ENCODE assay signal across 8 cellular contexts in genomic region chr2:9142551-9143263, GRCh38.
DNase-seq lines count a peak whose midpoint lies in the region; ATAC-seq lines count a peak whose summit lies in the region.

No MANE protein-coding gene starts in this region.

- no peak overlapping the region for H3K4me3 Mint-ChIP-seq in activated naive CD4-positive, alpha-beta T cell treated with anti-CD3 and anti-CD28 coated beads for 36 hours

- H3K9me3 Mint-ChIP-seq in activated naive CD4-positive, alpha-beta T cell treated with anti-CD3 and anti-CD28 coated beads for 36 hours = no peaks in the 10 kb centered on the region

- in situ Hi-C loops in KBM-7 (cut with MboI; ENCODE audit: low pct_unique_long_range_greater_than_20kb, low sequenced_read_pairs) = loop anchor here (25.0 kb wide), 1 partner anchor 195 kb away; no protein-coding TSS in a partner anchor

- intact Hi-C loops in activated naive CD4-positive, alpha-beta T cell treated with anti-CD3 and anti-CD28 coated beads for 36 hours (cut with micrococcal nuclease) = loop anchor here (1.0 to 5.0 kb wide), 5 partner anchors 191 to 906 kb away; partner anchors contain the start of genes CPSF3 and ITGB1BP1

- H3K27ac Mint-ChIP-seq in activated naive CD4-positive, alpha-beta T cell treated with anti-CD3 and anti-CD28 coated beads for 36 hours = no peak overlapping the region

- H3K4me1 Mint-ChIP-seq in activated naive CD4-positive, alpha-beta T cell treated with anti-CD3 and anti-CD28 coated beads for 36 hours (ENCODE audit: low read depth) = no peaks in the 10 kb centered on the region

- DNase-seq in DMS 273 treated with DMSO at 0.1 percent for 48 hours (lab: John Stamatoyannopoulos, UW) (peak; percentile 34), KBM-7 (peak; percentile 88), SK-N-DZ (ENCODE audit: low spot score) (peak; percentile 64), glomerular endothelial cell (ENCODE audit: extremely low read depth, low read depth, low spot score) (peak; percentile 23), occipital lobe (lab: John Stamatoyannopoulos, UW) (peak; percentile 71), superior temporal gyrus (ENCODE audit: extremely low spot score) (peak; percentile 85)
- peak; percentile 85 for DNase-seq in activated naive CD4-positive, alpha-beta T cell treated with anti-CD3 and anti-CD28 coated beads for 36 hours

- peaks cover 18% of the 10 kb centered on the region for H3K27me3 Mint-ChIP-seq in activated naive CD4-positive, alpha-beta T cell treated with anti-CD3 and anti-CD28 coated beads for 36 hours (ENCODE audit: low read depth)

- peak; percentile 81 for ATAC-seq in GM21423 (IDR thresholded peaks at IDR 0.05; ENCODE audit: unreplicated experiment)

- H3K36me3 Mint-ChIP-seq in activated naive CD4-positive, alpha-beta T cell treated with anti-CD3 and anti-CD28 coated beads for 36 hours (ENCODE audit: low read depth) = no peaks in the 10 kb centered on the region

- CTCF ChIA-PET in activated naive CD4-positive, alpha-beta T cell treated with anti-CD3 and anti-CD28 coated beads for 36 hours (lab: Charles Lee) = interaction anchor here (0.7 to 2.4 kb wide), 11 partner anchors 61 to 704 kb away, joined by 3 to 7 read pairs (median 4); no protein-coding TSS in a partner anchor

Comparison
In these comparisons a context has a peak if more than half of its experiments do, and no peak if none do; other contexts are left out.
1. Peak in every context shown above with its lines: DNase-seq and ATAC-seq.
2. DNase-seq: peak in every context shown above with its lines; median percentile 88 in KBM-7; 85 in activated naive CD4-positive, alpha-beta T cell treated with anti-CD3 and anti-CD28 coated beads for 36 hours; 85 in superior temporal gyrus; 71 in occipital lobe; 64 in SK-N-DZ; 34 in DMS 273 treated with DMSO at 0.1 percent for 48 hours; 23 in glomerular endothelial cell.